ENCODE assay signal across 20 cellular contexts in the genomic region with DNA sequence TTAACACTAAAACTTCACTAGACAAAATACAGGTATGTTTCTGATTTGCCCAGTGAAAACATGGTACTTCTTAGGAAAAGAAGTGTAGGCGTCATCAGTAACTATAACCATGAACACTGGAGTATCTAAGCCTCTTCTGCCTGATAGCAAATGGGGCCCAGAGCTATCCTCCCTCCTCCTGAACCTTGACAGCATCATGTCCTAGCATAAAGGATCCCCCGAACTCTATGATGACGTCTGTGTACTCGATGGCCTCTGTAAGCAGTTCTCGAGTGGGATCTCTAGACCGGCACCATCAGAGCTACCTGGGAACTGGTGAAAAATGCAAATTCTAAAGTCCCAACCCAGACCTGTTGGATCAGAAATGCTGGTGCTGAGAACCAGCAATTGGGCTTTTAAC. TPM values are rescaled to one million over a fixed set of nuclear protein-coding genes. Genes with fewer than 3 reads are reported as not detected.
A peak's percentile ranks its signal among the peaks of the same experiment; 100 is the strongest.
DNase-seq lines count a peak whose midpoint lies in the region; ATAC-seq, FAIRE-seq and TF ChIP-seq lines count a peak whose summit lies in the region.
"Had no signal": no experiment of that assay in that cellular context is flagged by ENCODE, and none has a peak within 500 bp of the region (broad histone marks: within the 10 kb centered on the region; RNA-seq: fewer than 3 reads in every experiment).

No MANE protein-coding gene starts in this region.

- no peak for ATAC-seq in HepG2
- no peak for ATAC-seq in right lobe of liver
- ATAC-seq in K562, result no peak
- ATAC-seq in left lung, result no peak
- ATAC-seq: A549, GM12878 had no signal

- in situ Hi-C loops in HepG2 (cut with HindIII; ENCODE audit: extremely low pct_ligation_motif_present, low pct_unique_long_range_greater_than_20kb) (no loop called here), K562 (cut with MboI) (loop anchor here (10.0 kb wide), 1 partner anchor 297 kb away; no protein-coding TSS in a partner anchor)

- H3K4me1 ChIP-seq in HepG2 (ENCODE audit: insufficient read depth, low read length) (no peaks in the 10 kb centered on the region), right lobe of liver (no peaks in the 10 kb centered on the region), K562 (replicated peaks in 1 of 2; ENCODE audit: control insufficient read depth in 2 of 2, insufficient read depth in 2 of 2, low read length in 2 of 2) (no peaks in the 10 kb centered on the region), left lung (no peaks in the 10 kb centered on the region)
- H3K4me1 ChIP-seq: A549, BLaER1 had no signal

- intact Hi-C loops in HepG2 (cut with micrococcal nuclease; ENCODE audit: unreplicated experiment), result no loop called here
- intact Hi-C loops in right lobe of liver (cut with DNase I), result no loop called here
- intact Hi-C loops in K562 (cut with micrococcal nuclease), result no loop called here
- intact Hi-C loops in left lung (cut with DNase I), result no loop called here

- WGBS in HepG2 (ENCODE audit: low lambda C conversion rate), result 93% methylated on average over 6 of the region's 6 CpGs
- WGBS in right lobe of liver (ENCODE audit: insufficient coverage, low coverage, low lambda C conversion rate, missing lambda C conversion rate), result 78% methylated on average over 2 of the region's 6 CpGs
- WGBS in K562 (ENCODE audit: insufficient coverage, low coverage, missing lambda C conversion rate), result 52% methylated on average over 6 of the region's 6 CpGs

- H3K4me2 ChIP-seq in HepG2 (ENCODE audit: low read depth, low read length), result no peak overlapping the region
- H3K4me2 ChIP-seq in K562 (ENCODE audit: insufficient read depth, low read length), result no peak overlapping the region
- H3K4me2 ChIP-seq: A549, BLaER1 had no signal

- H2AFZ ChIP-seq in HepG2 (ENCODE audit: low read length), result no peak overlapping the region
- H2AFZ ChIP-seq in K562 (ENCODE audit: low read depth, low read length), result no peak overlapping the region

- peaks cover 3% of the 10 kb centered on the region; the same call in 1 of the 2 replicates for H4K20me1 ChIP-seq in HepG2 (ENCODE audit: insufficient read depth, low read length)
- H4K20me1 ChIP-seq in K562 (replicated peaks; ENCODE audit: control insufficient read depth, insufficient read depth, low read length), result no peaks in the 10 kb centered on the region

- TF ChIP-seq RAD21 in HepG2 (CRISPR knock-in tag; IDR thresholded peaks at IDR 0.05) (no peak), K562 (CRISPR knock-in tag; conservative IDR thresholded peaks at IDR 0.05 in 1 of 2, IDR thresholded peaks at IDR 0.05 in 1 of 2) (no peak)

- H3K27ac ChIP-seq in HepG2 (ENCODE audit: extremely low read length, insufficient read depth, low read length) (no peak overlapping the region), right lobe of liver (no peak overlapping the region), K562 (ENCODE audit: extremely low read depth, low read depth, low read length) (no peak overlapping the region), left lung (no peak overlapping the region)
- H3K27ac ChIP-seq: 22Rv1, A549, BLaER1 had no signal

- no peak for TF ChIP-seq POLR2A in HepG2 (IDR thresholded peaks at IDR 0.05; ENCODE audit: insufficient read depth in 1 of 2, low read depth in 2 of 2, low read length in 2 of 2)
- TF ChIP-seq POLR2A in right lobe of liver (IDR thresholded peaks at IDR 0.05), result no peak
- TF ChIP-seq POLR2A in K562 (conservative IDR thresholded peaks at IDR 0.05), result no peak

- no peaks in the 10 kb centered on the region for H3K27me3 ChIP-seq in HepG2 (ENCODE audit: control insufficient read depth in 1 of 2, insufficient read depth in 2 of 2, low read length in 2 of 2)
- no peaks in the 10 kb centered on the region for H3K27me3 ChIP-seq in right lobe of liver
- H3K27me3 ChIP-seq in K562 (ENCODE audit: control insufficient read depth in 2 of 2, insufficient read depth in 2 of 2, low read length in 2 of 2), result no peaks in the 10 kb centered on the region
- H3K27me3 ChIP-seq in left lung, result no peaks in the 10 kb centered on the region
- H3K27me3 ChIP-seq: BLaER1 had no signal

- H3K27ac Mint-ChIP-seq in nephron progenitor cell, result peak overlapping the region; percentile 50
- H3K27ac Mint-ChIP-seq: CD14-positive monocyte; CD4-positive, alpha-beta memory T cell had no signal

- CTCF ChIA-PET in HepG2 (lab: Yijun Ruan, JAX; ENCODE audit: low intra/inter-chr PET ratio, low total read pairs) (no interaction called here), K562 (lab: Yijun Ruan, JAX; ENCODE audit: low intra/inter-chr PET ratio) (no interaction called here)

- H3K9me3 ChIP-seq in HepG2 (ENCODE audit: low read length), result no peaks in the 10 kb centered on the region
- H3K9me3 ChIP-seq in right lobe of liver, result no peaks in the 10 kb centered on the region
- H3K9me3 ChIP-seq in K562 (replicated peaks; ENCODE audit: control insufficient read depth, insufficient read depth, low read depth, low read length), result no peaks in the 10 kb centered on the region
- no peaks in the 10 kb centered on the region for H3K9me3 ChIP-seq in left lung
- H3K9me3 ChIP-seq: A549, BLaER1 had no signal

- H3K4me3 ChIP-seq in HepG2 (replicated peaks in 1 of 3; ENCODE audit: insufficient read depth in 1 of 3, low read depth in 2 of 3, low read length in 3 of 3), result no peak overlapping the region
- no peak overlapping the region for H3K4me3 ChIP-seq in right lobe of liver
- no peak overlapping the region for H3K4me3 ChIP-seq in K562
- H3K4me3 ChIP-seq in left lung, result no peak overlapping the region
- H3K4me3 ChIP-seq: A549, BLaER1, GM12878 had no signal

- H3K27me3 Mint-ChIP-seq in nephron progenitor cell (ENCODE audit: low read depth, poor library complexity), result no peaks in the 10 kb centered on the region
- H3K27me3 Mint-ChIP-seq: CD4-positive, alpha-beta memory T cell had no signal

- peaks cover 22 to 70% of the 10 kb centered on the region in 2 experiments for H3K36me3 ChIP-seq in HepG2 (replicated peaks in 1 of 2; ENCODE audit: control insufficient read depth in 1 of 2, insufficient read depth in 2 of 2, low read length in 2 of 2)
- peaks cover 0 to 19% (median 2%) of the 10 kb centered on the region in 4 donors for H3K36me3 ChIP-seq in right lobe of liver
- peaks cover 18% of the 10 kb centered on the region for H3K36me3 ChIP-seq in K562 (ENCODE audit: control insufficient read depth, insufficient read depth, low read length)
- peaks cover 0 to 22% of the 10 kb centered on the region in 2 donors for H3K36me3 ChIP-seq in left lung

- no peak for TF ChIP-seq CTCF in HepG2 (CRISPR knock-in tag; IDR thresholded peaks at IDR 0.05)
- no peak for TF ChIP-seq CTCF in right lobe of liver (IDR thresholded peaks at IDR 0.05)
- no peak for TF ChIP-seq CTCF in K562 (IDR thresholded peaks at IDR 0.05 in 2 of 3, conservative IDR thresholded peaks at IDR 0.05 in 1 of 3; ENCODE audit: insufficient read depth in 2 of 3, low read depth in 1 of 3, low read length in 3 of 3)
- TF ChIP-seq CTCF in nephron progenitor cell (IDR thresholded peaks at IDR 0.05), result no peak
- no peak for TF ChIP-seq CTCF in left lung (IDR thresholded peaks at IDR 0.05)

- H3K9ac ChIP-seq in HepG2 (ENCODE audit: insufficient read depth, low read depth, low read length), result no peak overlapping the region
- no peak overlapping the region for H3K9ac ChIP-seq in K562 (ENCODE audit: insufficient read depth in 1 of 2, low read depth in 2 of 2, low read length in 2 of 2)
- H3K9ac ChIP-seq: BLaER1 had no signal

- FAIRE-seq in HepG2 (lab: Jason Lieb, UNC) (no peak), K562 (lab: Jason Lieb, UNC) (peak; percentile 35)
- FAIRE-seq: A549, GM12878, H1 had no signal

- no peaks in the 10 kb centered on the region for H3K79me2 ChIP-seq in HepG2 (ENCODE audit: insufficient read depth, low read length)
- H3K79me2 ChIP-seq in K562 (ENCODE audit: control insufficient read depth, insufficient read depth, low read length), result no peaks in the 10 kb centered on the region

- no peaks in the 10 kb centered on the region for H3K9me3 Mint-ChIP-seq in nephron progenitor cell
- H3K9me3 Mint-ChIP-seq: CD14-positive monocyte; CD4-positive, alpha-beta memory T cell; H9 had no signal

- TF ChIP-seq EP300 in HepG2 (IDR thresholded peaks at IDR 0.05; ENCODE audit: low read depth in 2 of 2, low read length in 2 of 2), result no peak
- TF ChIP-seq EP300 in HepG2 (CRISPR knock-in tag; IDR thresholded peaks at IDR 0.05; ENCODE audit: borderline replicate concordance), result no peak
- TF ChIP-seq EP300 in K562 (IDR thresholded peaks at IDR 0.05; ENCODE audit: low read length), result no peak

- POLR2A ChIA-PET in HepG2 (lab: Yijun Ruan, JAX), result no interaction called here
- POLR2A ChIA-PET in K562 (lab: Yijun Ruan, JAX), result interaction anchor here (0.7 kb wide), 1 partner anchor 196 kb away, joined by 3 read pairs; no protein-coding TSS in a partner anchor

- no peaks in the 10 kb centered on the region for H3K4me1 Mint-ChIP-seq in nephron progenitor cell
- H3K4me1 Mint-ChIP-seq: CD14-positive monocyte; CD4-positive, alpha-beta memory T cell had no signal

- DNase-seq in HepG2 (ENCODE audit: low spot score), result no peak
- DNase-seq in right lobe of liver, result no peak
- DNase-seq in K562 (ENCODE audit: extremely low read depth in 1 of 4, low spot score in 3 of 4), result no peak
- DNase-seq in nephron progenitor cell, result no peak
- no peak for DNase-seq in left lung
- DNase-seq in DMS53 treated with DMSO at 0.1 percent for 48 hours (lab: John Stamatoyannopoulos, UW; ENCODE audit: unreplicated experiment), result no peak
- DNase-seq in OCI-M1 (lab: John Stamatoyannopoulos, UW), result no peak
- DNase-seq: AML-193; CD4-positive, alpha-beta memory T cell; DMS153; DMS79 treated with DMSO at 0.1 percent for 48 hours; GF-D8; H9 had no signal

- BruUV-seq in HepG2 (replicated peaks; lab: Mats Ljungman, UMichigan) (no TSS peak), K562 (replicated peaks; lab: Mats Ljungman, UMichigan) (no TSS peak)

- H3K4me3 Mint-ChIP-seq in nephron progenitor cell, result no peak overlapping the region
- H3K4me3 Mint-ChIP-seq: CD14-positive monocyte; CD4-positive, alpha-beta memory T cell; H9 had no signal

- H3K9me1 ChIP-seq in K562 (ENCODE audit: control insufficient read depth, insufficient read depth, low read length), result no peaks in the 10 kb centered on the region

- peaks cover 58% of the 10 kb centered on the region for H3K36me3 Mint-ChIP-seq in nephron progenitor cell (ENCODE audit: low read depth)
- H3K36me3 Mint-ChIP-seq: CD14-positive monocyte; CD4-positive, alpha-beta memory T cell had no signal

RNA-seq across cellular contexts. Expression of a gene that starts 36.3 kb away (rescaled TPM):
- total RNA-seq in HepG2 (2016; rRNA removed; fragmentation: Illumina TruSeq; extraction: Trizol), result not detected in 2 replicates
- not detected in 2 replicates for total RNA-seq in HepG2 (2016; cell fraction: cytosol; rRNA removed; fragmentation: Illumina TruSeq; extraction: Trizol; ENCODE audit: low read depth)
- not detected in 2 replicates for total RNA-seq in HepG2 (2016; cell fraction: insoluble cytoplasmic fraction; rRNA removed; fragmentation: Illumina TruSeq; extraction: Trizol)
- not detected in 2 replicates for total RNA-seq in HepG2 (2016; cell fraction: membrane; rRNA removed; fragmentation: Illumina TruSeq; extraction: Trizol)
- total RNA-seq in HepG2 (2016; cell fraction: nucleus; rRNA removed; fragmentation: Illumina TruSeq; extraction: Trizol), result not detected in 2 replicates
- polyA plus RNA-seq in HepG2 (2011; rRNA removed), result 0.08 TPM in 1 of 2 replicates, not detected in the other
- polyA plus RNA-seq in HepG2 (2011; cell fraction: cytosol; rRNA removed), result not detected in 2 replicates
- not detected in 2 replicates for polyA plus RNA-seq in HepG2 (2011; cell fraction: nucleus; rRNA removed)
- not detected in 2 replicates for polyA plus RNA-seq in HepG2 (2012)
- polyA plus RNA-seq in HepG2 (2016; cell fraction: cytosol; fragmentation: Illumina TruSeq; extraction: Trizol; ENCODE audit: low read depth), result not detected in 2 replicates
- polyA plus RNA-seq in HepG2 (2016; cell fraction: insoluble cytoplasmic fraction; fragmentation: Illumina TruSeq; extraction: Trizol; ENCODE audit: low read depth), result not detected in 2 replicates
- not detected in 2 replicates for polyA plus RNA-seq in HepG2 (2016; cell fraction: membrane; fragmentation: Illumina TruSeq; extraction: Trizol; ENCODE audit: low read depth)
- polyA plus RNA-seq in HepG2 (2016; cell fraction: nucleus; fragmentation: Illumina TruSeq; extraction: Trizol; ENCODE audit: insufficient read depth, low read depth), result not detected in 2 replicates
- polyA minus RNA-seq in HepG2 (2011; rRNA and poly(A)+ RNA removed; ENCODE audit: low replicate concordance), result 0.40 TPM in 1 of 2 replicates, not detected in the other
- not detected in 2 replicates for polyA minus RNA-seq in HepG2 (2011; cell fraction: cytosol; rRNA and poly(A)+ RNA removed)
- not detected in 2 replicates for polyA minus RNA-seq in HepG2 (2011; cell fraction: nucleus; rRNA and poly(A)+ RNA removed)
- total RNA-seq in right lobe of liver, result under 1 TPM in 1 of 6 experiments, not detected in 5; 0.18 TPM
- 0.23 TPM in 1 of 2 replicates, not detected in the other for total RNA-seq in K562 (2011; cell fraction: chromatin; rRNA removed; ENCODE audit: low replicate concordance)
- total RNA-seq in K562 (2011; cell fraction: nucleolus; rRNA removed), result 0.33 TPM in 1 of 2 replicates, not detected in the other
- 0.29 TPM in 1 of 2 replicates, not detected in the other for total RNA-seq in K562 (2011; cell fraction: nucleoplasm; rRNA removed)
- total RNA-seq in K562 (2014; rRNA removed), result 0.12 TPM in 1 of 2 replicates, not detected in the other
- not detected in 2 replicates for total RNA-seq in K562 (2014; rRNA removed; fragmentation: Illumina TruSeq; extraction: Trizol)
- total RNA-seq in K562 (2015; rRNA removed; fragmentation: Illumina TruSeq; extraction: Trizol), result 0.11 TPM in 1 of 2 replicates, not detected in the other
- total RNA-seq in K562 (2021), result not detected in 2 replicates
- not detected in 2 replicates for polyA plus RNA-seq in K562 (2011; rRNA removed)
- 0.12 TPM in 1 of 2 replicates, not detected in the other for polyA plus RNA-seq in K562 (2011; cell fraction: cytosol; rRNA removed)
- polyA plus RNA-seq in K562 (2011; cell fraction: nucleus; rRNA removed), result not detected in 2 replicates
- 0.05 and 0.29 TPM in 2 replicates for polyA plus RNA-seq in K562 (2012)
- 0.09 and 0.12 TPM in 2 replicates for polyA plus RNA-seq in K562 (2014; fragmentation: Illumina TruSeq; extraction: Trizol)
- polyA plus RNA-seq in K562 (2014; fragmentation: Nextera tagmentation; extraction: Ambion mirVana), result under 1 TPM in 1 of 2 experiments, not detected in 1; 0.10 TPM
- 0.12 TPM in 1 of 2 replicates, not detected in the other for polyA plus RNA-seq in K562 (2014; rRNA removed)
- polyA minus RNA-seq in K562 (2011; rRNA and poly(A)+ RNA removed), result not detected in 2 replicates
- polyA minus RNA-seq in K562 (2011; cell fraction: cytosol; rRNA and poly(A)+ RNA removed), result not detected in 2 replicates
- not detected in 2 replicates for polyA minus RNA-seq in K562 (2011; cell fraction: nucleus; rRNA and poly(A)+ RNA removed)
- total RNA-seq in left lung, result not detected
- total RNA-seq: CD4-positive, alpha-beta memory T cell; GM12878; HT-29 had no signal
- polyA plus RNA-seq: CD14-positive monocyte; CD4-positive, alpha-beta memory T cell had no signal
